ENCODE assay signal across 26 cellular contexts in genomic region chr10:42419789-42420188, GRCh38.
"Had no signal": no experiment of that assay in that cellular context is flagged by ENCODE, and none has a peak within 500 bp of the region (broad histone marks: within the 10 kb centered on the region; RNA-seq: fewer than 3 reads in every experiment).

No MANE protein-coding gene starts in this region.

- H3K36me3 ChIP-seq: colonic mucosa, esophagus squamous epithelium, gastrocnemius medialis, heart right ventricle, left lung, lower lobe of right lung had no signal

- FAIRE-seq: endometrium, islet of Langerhans, keratinocyte had no signal

- H3K4me3 ChIP-seq: colonic mucosa, esophagus squamous epithelium, gastrocnemius medialis, heart right ventricle, left lung, lower lobe of right lung, mucosa of descending colon had no signal

- DNase-seq: colonic mucosa; cortex of kidney; effector CD8-positive, alpha-beta T cell; effector memory CD8-positive, alpha-beta T cell; endodermal cell; erythroblast; esophagus squamous epithelium; foreskin fibroblast; foreskin melanocyte; gastrocnemius medialis; glutamatergic neuron; head of caudate nucleus; heart right ventricle; hippocampal formation; left cardiac atrium; left lung; left ventricle myocardium superior; lower lobe of right lung; mesenchymal stem cell; mucosa of descending colon; naive B cell had no signal

- H3K4me1 ChIP-seq: colonic mucosa, esophagus squamous epithelium, gastrocnemius medialis, left lung, lower lobe of right lung had no signal

- H3K27me3 ChIP-seq: colonic mucosa, esophagus squamous epithelium, gastrocnemius medialis, left lung had no signal

- H3K27ac ChIP-seq: colonic mucosa, epithelial cell of prostate, esophagus squamous epithelium, gastrocnemius medialis, heart right ventricle, left lung, lower lobe of right lung had no signal

- H3K9me3 ChIP-seq: colonic mucosa, esophagus squamous epithelium, gastrocnemius medialis, lower lobe of right lung had no signal

- ATAC-seq: effector memory CD8-positive, alpha-beta T cell; esophagus mucosa; gastrocnemius medialis; heart right ventricle; left cardiac atrium; left lung; left ventricle myocardium superior; lower lobe of right lung; mucosa of descending colon had no signal
